ENCODE assay signal across 8 cellular contexts in the genomic region with DNA sequence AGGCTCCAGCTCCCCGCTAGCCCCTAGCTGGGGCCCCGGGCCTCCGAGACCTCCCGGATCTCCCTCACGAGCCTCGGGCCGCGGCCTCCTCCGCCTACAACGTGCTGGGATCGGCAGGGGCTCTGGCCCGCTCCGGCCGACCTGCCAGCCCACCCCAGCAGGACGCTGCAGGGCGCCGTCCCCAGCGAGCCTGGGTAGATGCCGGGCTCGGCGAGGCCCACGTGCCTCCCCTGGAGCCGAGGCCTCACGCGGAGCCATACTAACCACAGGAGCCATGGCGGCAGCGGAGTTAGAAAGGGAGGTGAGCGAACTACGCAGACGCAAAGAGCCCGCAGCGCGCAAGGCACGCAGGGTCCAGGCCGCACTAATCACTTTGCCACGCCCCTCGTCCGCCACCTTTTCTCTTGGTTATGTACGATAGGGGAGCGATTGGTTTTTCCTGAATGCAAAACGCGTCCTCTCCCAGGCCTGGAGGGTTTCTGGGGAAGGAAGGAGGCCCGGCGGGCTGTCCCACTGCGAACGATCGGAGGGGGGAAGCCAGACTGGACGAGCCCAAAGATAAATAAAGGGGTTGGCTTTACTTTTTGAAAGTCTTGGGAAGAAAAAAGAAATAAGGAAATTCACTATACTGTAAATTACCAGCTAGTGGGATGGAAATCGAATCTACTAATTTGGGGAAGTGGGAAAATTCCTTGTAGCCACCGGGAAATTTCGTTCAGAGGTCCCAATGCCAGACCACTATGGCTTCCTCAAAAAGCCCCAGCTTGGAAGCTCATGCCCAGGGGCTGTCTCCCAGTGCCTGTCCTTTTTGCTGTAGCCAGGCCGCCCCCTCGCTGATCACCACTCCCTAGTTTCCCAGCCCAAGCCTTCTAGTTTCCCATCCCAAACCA. TPM values are rescaled to one million over a fixed set of nuclear protein-coding genes. Genes with fewer than 3 reads are reported as not detected.
DNase-seq lines count a peak whose midpoint lies in the region; ATAC-seq lines count a peak whose summit lies in the region.

A gene (minus strand): TSS at position 298 of the 890 bp plus-strand sequence. CDS start 22 bp downstream, at position 276.

- ATAC-seq in GM18508 (IDR thresholded peaks at IDR 0.05; ENCODE audit: insufficient read depth, unreplicated experiment) (peak; percentile 84), HG03025 (IDR thresholded peaks at IDR 0.05; ENCODE audit: low FRiP score, unreplicated experiment) (peak; percentile 94), aorta (ENCODE audit: low FRiP score) (peak; percentile 99)

- peak within 1 kb of the TSS; percentile 76 for H3K9ac ChIP-seq in rectal smooth muscle tissue (ENCODE audit: low read length)

- peak; percentile 100 for DNase-seq in NCI-H2081 (lab: John Stamatoyannopoulos, UW)
- peak; percentile 96 for DNase-seq in T1000 (lab: John Stamatoyannopoulos, UW)
- peak; percentile 99 for DNase-seq in astrocyte of the hippocampus (ENCODE audit: low read depth, low spot score)
- DNase-seq in hepatic stellate cell (ENCODE audit: low spot score): peak; percentile 95
- peak; percentile 99 for DNase-seq in aorta

- H3K4me3 ChIP-seq in rectal smooth muscle tissue (ENCODE audit: low read length) (peak within 1 kb of the TSS; percentile 69), aorta (ENCODE audit: low read length in 2 of 2) (peak within 1 kb of the TSS; percentile 61 to 85)

- H3K27ac ChIP-seq in rectal smooth muscle tissue (ENCODE audit: low read depth, low read length) (peak within 1 kb of the TSS; percentile 81), aorta (ENCODE audit: low read depth in 1 of 2, low read length in 2 of 2) (peak within 1 kb of the TSS in 1 of 2 donors; percentile 61)

- peaks cover 16% of the 10 kb centered on the region for H3K4me1 ChIP-seq in rectal smooth muscle tissue (ENCODE audit: control insufficient read depth, insufficient read depth, low read length)
- H3K4me1 ChIP-seq in aorta (ENCODE audit: control insufficient read depth in 1 of 2, insufficient read depth in 2 of 2, low read length in 2 of 2): no peaks in the 10 kb centered on the region

- no peaks in the 10 kb centered on the region for H3K9me3 ChIP-seq in aorta (ENCODE audit: control insufficient read depth, low read length)

- H3K27me3 ChIP-seq in rectal smooth muscle tissue (ENCODE audit: control insufficient read depth, insufficient read depth, low read length) (no peaks in the 10 kb centered on the region), aorta (ENCODE audit: control insufficient read depth in 1 of 2, insufficient read depth in 2 of 2, low read length in 1 of 2) (no peaks in the 10 kb centered on the region)

- H3K36me3 ChIP-seq in rectal smooth muscle tissue (ENCODE audit: control insufficient read depth, insufficient read depth, low read length) (peaks cover 6% of the 10 kb centered on the region), aorta (ENCODE audit: control insufficient read depth in 1 of 2, insufficient read depth in 2 of 2, low read length in 1 of 2) (no peaks in the 10 kb centered on the region)

- intact Hi-C loops in aorta (cut with DNase I): loop anchor here in 1 of 2 donors (10.0 kb wide), 1 partner anchor 205 kb away; a partner anchor contains a TSS

- 1% methylated on average over 52 to 53 of the region's 53 CpGs for WGBS in aorta, 2 donors

RNA-seq across cellular contexts. Expression of the gene that starts here (rescaled TPM):
- total RNA-seq in aorta: 100 to 1,000 TPM; 309 to 335 TPM
- 100 to 1,000 TPM; 370 to 547 TPM for polyA plus RNA-seq in aorta
